22 cellular contexts compared by ENCODE assay signal in genomic region chr14:102571478-102572042, GRCh38.
"Had no signal": no experiment of that assay in that cellular context is flagged by ENCODE, and none has a peak within 500 bp of the region (broad histone marks: within the 10 kb centered on the region; RNA-seq: fewer than 3 reads in every experiment).

No MANE protein-coding gene starts in this region.

- H3K27ac ChIP-seq: SJSA1 had no signal

- ATAC-seq: T-cell had no signal

- H3K36me3 ChIP-seq: MG63, SJSA1 had no signal

- H3K9me3 ChIP-seq: MG63, SJSA1, SK-N-SH had no signal

- H3K9ac ChIP-seq: SK-N-SH had no signal

- FAIRE-seq: RCC 7860 had no signal

- H3K4me2 ChIP-seq: SK-N-SH had no signal

- DNase-seq: KBM-7, MG63, NCI-H1092 treated with DMSO at 0.1 percent for 48 hours, NCI-H1436, NCI-H187, NCI-H2029, NCI-H2081 treated with DMSO at 0.1 percent for 48 hours, NCI-H2171, NCI-H226, NCI-H446, NCI-H510A, NCI-H524 treated with DMSO at 0.1 percent for 48 hours, NCI-H69, NCI-H774, Right ventricle myocardium superior, RPMI8226, SIG-M5, SW 1271, T-cell had no signal

- H3K4me3 ChIP-seq: MG63, SJSA1 had no signal
